11 cellular contexts compared by ENCODE assay signal in genomic region chr7:41695661-41696322, GRCh38. TPM values are rescaled to one million over a fixed set of nuclear protein-coding genes. Genes with fewer than 3 reads are reported as not detected.
DNase-seq lines count a peak whose midpoint lies in the region; ATAC-seq and TF ChIP-seq lines count a peak whose summit lies in the region.
"Had no signal": no experiment of that assay in that cellular context is flagged by ENCODE, and none has a peak within 500 bp of the region (broad histone marks: within the 10 kb centered on the region; RNA-seq: fewer than 3 reads in every experiment).

No MANE protein-coding gene starts in this region.

- intact Hi-C loops in psoas muscle (cut with DNase I) = no loop called here

- H3K4me1 ChIP-seq in adipocyte (ENCODE audit: control insufficient read depth, insufficient read depth, low read length) (peaks cover 47% of the 10 kb centered on the region), psoas muscle (no peaks in the 10 kb centered on the region)

- no peaks in the 10 kb centered on the region for H3K9me3 ChIP-seq in adipocyte (ENCODE audit: control insufficient read depth, low read length)
- H3K9me3 ChIP-seq in psoas muscle = no peaks in the 10 kb centered on the region

- H3K36me3 ChIP-seq in adipocyte (ENCODE audit: control insufficient read depth, insufficient read depth, low read length, severe bottlenecking) (no peaks in the 10 kb centered on the region), psoas muscle (ENCODE audit: insufficient read depth in 1 of 2, low read depth in 1 of 2) (no peaks in the 10 kb centered on the region)

- H3K27ac ChIP-seq in psoas muscle = peak overlapping the region; percentile 36
- H3K27ac ChIP-seq: C4-2B, SK-N-MC had no signal

- peak overlapping the region; percentile 87 for H3K9ac ChIP-seq in adipocyte (ENCODE audit: low read length)

- CTCF ChIA-PET in AG04449 (lab: Yijun Ruan, JAX) = interaction anchor here (0.7 to 4.0 kb wide), 29 partner anchors 9 to 1463 kb away, joined by 3 to 17 read pairs (median 4); no protein-coding TSS in a partner anchor

- H3K4me3 ChIP-seq in AG04449 (ENCODE audit: low read depth, low read length) = peak overlapping the region; percentile 91
- H3K4me3 ChIP-seq in adipocyte (ENCODE audit: low read length) = peak overlapping the region; percentile 81
- H3K4me3 ChIP-seq in foreskin fibroblast (ENCODE audit: low read depth in 1 of 2, low read length in 2 of 2) = peak overlapping the region; percentile 63 to 72
- H3K4me3 ChIP-seq in psoas muscle = peak overlapping the region; percentile 44
- H3K4me3 ChIP-seq: SK-N-MC had no signal

- peak in 1 of 4 donors; percentile 36 for ATAC-seq in psoas muscle
- no peak for ATAC-seq in GM18502 (IDR thresholded peaks at IDR 0.05; ENCODE audit: poor library complexity, unreplicated experiment)

- H3K27me3 ChIP-seq in adipocyte (replicated peaks; ENCODE audit: control insufficient read depth, insufficient read depth, low read length) = no peaks in the 10 kb centered on the region
- peaks cover 0 to 43% (median 3%) of the 10 kb centered on the region in 3 donors for H3K27me3 ChIP-seq in psoas muscle (ENCODE audit: insufficient read depth in 3 of 3, low read length in 2 of 3)

- WGBS in psoas muscle, 3 donors = 61 to 65% (median 61%) methylated on average over 13 of the region's 13 CpGs

- POLR2A ChIA-PET in AG04449 (lab: Yijun Ruan, JAX) = interaction anchor here (0.7 to 1.3 kb wide), 5 partner anchors 10 to 710 kb away, joined by 3 read pairs; no protein-coding TSS in a partner anchor

- TF ChIP-seq CTCF in AG04449 (IDR thresholded peaks at IDR 0.05; ENCODE audit: insufficient read depth, low read length, missing control alignments) = no peak
- TF ChIP-seq CTCF in foreskin fibroblast (IDR thresholded peaks at IDR 0.05; ENCODE audit: low read depth, low read length) = no peak
- TF ChIP-seq CTCF in psoas muscle (IDR thresholded peaks at IDR 0.05) = no peak

- DNase-seq in AG04449 (ENCODE audit: low read depth, low spot score) = no peak
- peak; percentile 82 for DNase-seq in adipocyte (ENCODE audit: low read depth)
- peak in 1 of 2 donors; percentile 51 for DNase-seq in foreskin fibroblast
- DNase-seq in psoas muscle = no peak
- no peak for DNase-seq in Kasumi-1 (lab: John Stamatoyannopoulos, UW)
- no peak for DNase-seq in pons (ENCODE audit: low spot score)
- no peak for DNase-seq in NCI-H69 (lab: John Stamatoyannopoulos, UW)
- DNase-seq: cortex of kidney had no signal

RNA-seq across cellular contexts. Expression of gene INHBA, which starts 7.1 kb away (rescaled TPM):
- total RNA-seq in psoas muscle = under 1 TPM; 0.12 to 0.49 (median 0.29) TPM
- under 1 TPM; 0.05 to 0.15 (median 0.09) TPM for polyA plus RNA-seq in psoas muscle
